Comparison of ENCODE assay signal across 18 cellular contexts in genomic region chr22:38481162-38481870, GRCh38. TPM values are rescaled to one million over a fixed set of nuclear protein-coding genes. Genes with fewer than 3 reads are reported as not detected.
DNase-seq lines count a peak whose midpoint lies in the region; ATAC-seq and TF ChIP-seq lines count a peak whose summit lies in the region.
"Had no signal": no experiment of that assay in that cellular context is flagged by ENCODE, and none has a peak within 500 bp of the region (broad histone marks: within the 10 kb centered on the region; RNA-seq: fewer than 3 reads in every experiment).

No MANE protein-coding gene starts in this region.

- ATAC-seq in RWPE2 (ENCODE audit: low read depth) (peak; percentile 6; the same call in 2 of the 3 replicates), esophagus mucosa (peak; percentile 15)
- ATAC-seq: left lung, PC-3 had no signal

- no peak overlapping the region for H3K4me3 ChIP-seq in RWPE2 (ENCODE audit: severe bottlenecking)
- H3K4me3 ChIP-seq: heart right ventricle, left lung, thyroid gland had no signal

- DNase-seq in activated CD8-positive, alpha-beta memory T cell treated with anti-CD3 and anti-CD28 coated beads for 24 hours = peak; percentile 52
- no peak for DNase-seq in activated CD8-positive, alpha-beta memory T cell treated with anti-CD3 and anti-CD28 coated beads, Interleukin-2, amount 50 U/mL, for 48 hours
- no peak for DNase-seq in RWPE2 (ENCODE audit: low spot score)
- DNase-seq in osteocyte (ENCODE audit: extremely low spot score, unreplicated experiment) = no peak
- no peak for DNase-seq in NOMO-1 treated with DMSO at 0.1 percent for 48 hours (lab: John Stamatoyannopoulos, UW; ENCODE audit: unreplicated experiment)
- DNase-seq in NCI-H1694 (lab: John Stamatoyannopoulos, UW) = no peak
- no peak for DNase-seq in effector CD4-positive, alpha-beta T cell
- DNase-seq: activated gamma-delta T cell, cerebellar nuclear complex, heart right ventricle, KG1, left lung, NCI-H1436, NCI-H510A, PC-3, thyroid gland had no signal

- H3K36me3 ChIP-seq in RWPE2 (ENCODE audit: low read depth) = peaks cover 82% of the 10 kb centered on the region

- H3K9me3 ChIP-seq in RWPE2 (ENCODE audit: severe bottlenecking) = no peaks in the 10 kb centered on the region
- H3K9me3 ChIP-seq: heart right ventricle, left lung, thyroid gland had no signal

- H3K27ac Mint-ChIP-seq in osteocyte (ENCODE audit: unreplicated experiment) = peak overlapping the region; percentile 59

- no peaks in the 10 kb centered on the region for H3K4me1 ChIP-seq in RWPE2 (ENCODE audit: insufficient read depth, poor library complexity, severe bottlenecking)
- H3K4me1 ChIP-seq: left lung had no signal

- H3K9me3 Mint-ChIP-seq in osteocyte (ENCODE audit: unreplicated experiment) = no peaks in the 10 kb centered on the region

- no peak for TF ChIP-seq CTCF in RWPE2 (IDR thresholded peaks at IDR 0.05; ENCODE audit: poor library complexity, severe bottlenecking)
- no peak for TF ChIP-seq CTCF in osteocyte (IDR thresholded peaks at IDR 0.05)

- H3K36me3 Mint-ChIP-seq in osteocyte (ENCODE audit: unreplicated experiment) = peaks cover 53% of the 10 kb centered on the region

- peaks cover 28% of the 10 kb centered on the region for H3K4me1 Mint-ChIP-seq in osteocyte (ENCODE audit: unreplicated experiment)

- H3K27me3 Mint-ChIP-seq in osteocyte (ENCODE audit: unreplicated experiment) = no peaks in the 10 kb centered on the region

- no peak overlapping the region for H3K4me3 Mint-ChIP-seq in osteocyte (ENCODE audit: unreplicated experiment)

- no peaks in the 10 kb centered on the region for H3K27me3 ChIP-seq in RWPE2 (ENCODE audit: insufficient read depth, poor library complexity, severe bottlenecking)
- H3K27me3 ChIP-seq: heart right ventricle, left lung, thyroid gland had no signal

- no peak overlapping the region for H3K27ac ChIP-seq in RWPE2 (ENCODE audit: poor library complexity, severe bottlenecking)
- H3K27ac ChIP-seq: left lung, thyroid gland had no signal

RNA-seq across cellular contexts. Expression of gene KDELR3, which starts 13.4 kb away (rescaled TPM):
- total RNA-seq in esophagus mucosa = 3.2 TPM
- 39.3 and 49.3 TPM in 2 replicates for total RNA-seq in osteocyte

RNA-seq across cellular contexts. Expression of gene DDX17, which starts 24.8 kb away (rescaled TPM):
- total RNA-seq in esophagus mucosa (183 TPM), osteocyte (439 and 466 TPM in 2 replicates)

RNA-seq across cellular contexts. Expression of gene KCNJ4, which starts 26.3 kb away (rescaled TPM):
- total RNA-seq in esophagus mucosa = not detected
- 0.43 and 0.57 TPM in 2 replicates for total RNA-seq in osteocyte
- total RNA-seq: epithelial cell of proximal tubule, left lung, PC-3, thyroid gland had no signal
